In genomic region chr16:65453646-65454045, GRCh38 we compare ENCODE assay signal across 28 cellular contexts.
"Had no signal": no experiment of that assay in that cellular context is flagged by ENCODE, and none has a peak within 500 bp of the region (broad histone marks: within the 10 kb centered on the region; RNA-seq: fewer than 3 reads in every experiment).

No MANE protein-coding gene starts in this region.

- H3K27me3 ChIP-seq: brain microvascular endothelial cell, heart left ventricle, sigmoid colon had no signal

- H3K4me1 ChIP-seq: heart left ventricle, parathyroid adenoma, psoas muscle, sigmoid colon had no signal

- H2AFZ ChIP-seq: parathyroid adenoma had no signal

- H3K9ac ChIP-seq: parathyroid adenoma had no signal

- H3K4me3 ChIP-seq: coronary artery, heart left ventricle, psoas muscle, sigmoid colon, thoracic aorta had no signal

- H3K9me3 ChIP-seq: psoas muscle, thoracic aorta had no signal

- H3K27ac ChIP-seq: brain microvascular endothelial cell, coronary artery, heart left ventricle, parathyroid adenoma, psoas muscle, sigmoid colon, thoracic aorta had no signal

- H3K36me3 ChIP-seq: brain microvascular endothelial cell, heart left ventricle, sigmoid colon, thoracic aorta had no signal

- DNase-seq: activated CD4-positive, alpha-beta memory T cell treated with anti-CD3 and anti-CD28 coated beads, Interleukin-2, amount 10 ng/mL, durations not matched to agents 7 days and 5 days; activated CD4-positive, alpha-beta T cell treated with anti-CD3 and anti-CD28 coated beads for 1 hour; activated CD4-positive, alpha-beta T cell treated with anti-CD3 and anti-CD28 coated beads, Interleukin-2, amount 10 ng/mL, durations not matched to agents 7 days and 5 days; activated gamma-delta T cell treated with Interleukin-2 at 50 U/mL for 16 hours; activated naive CD4-positive, alpha-beta T cell treated with anti-CD3 and anti-CD28 coated beads, Interleukin-2, amount 50 U/mL, for 16 hours; activated T-cell treated with anti-CD3 and anti-CD28 coated beads, Interleukin-2, amount 50 U/mL, for 4 hours; amniotic stem cell; brain microvascular endothelial cell; effector memory CD8-positive, alpha-beta T cell; erythroblast; foreskin fibroblast; heart left ventricle; hypothalamus; immature natural killer cell; kidney; left colon; mammary epithelial cell; naive thymus-derived CD4-positive, alpha-beta T cell; occipital lobe; psoas muscle; sigmoid colon; small intestine; stimulated activated CD4-positive, alpha-beta T cell treated with anti-CD3 and anti-CD28 coated beads, Interleukin-4, amount 100 ng/mL, for 24 hours; T1000; trophoblast cell had no signal
